Comparison of ENCODE assay signal across 2 cellular contexts in genomic region chr2:233171344-233171743, GRCh38.
TF ChIP-seq lines count a peak whose summit lies in the region.

No MANE protein-coding gene starts in this region.

TF ChIP-seq in HEK293, 187 proteins besides CTCF, POLR2A, EP300 and RAD21:
- TF ChIP-seq PRDM6 (tag by site-specific recombination; IDR thresholded peaks at IDR 0.05): no peak
- TF ChIP-seq ZNF239 (tag by site-specific recombination; IDR thresholded peaks at IDR 0.05): peak; percentile 67; the same call in 1 of the 2 replicates

TF ChIP-seq in GM12878, 131 proteins besides CTCF, POLR2A, EP300 and RAD21 (continued from another document):
- TF ChIP-seq USF2 (IDR thresholded peaks at IDR 0.05; ENCODE audit: borderline replicate concordance, low read depth, low read length) (no peak), ESRRA (IDR thresholded peaks at IDR 0.05; ENCODE audit: low read length) (no peak)
